11 cellular contexts compared by ENCODE assay signal in the genomic region with DNA sequence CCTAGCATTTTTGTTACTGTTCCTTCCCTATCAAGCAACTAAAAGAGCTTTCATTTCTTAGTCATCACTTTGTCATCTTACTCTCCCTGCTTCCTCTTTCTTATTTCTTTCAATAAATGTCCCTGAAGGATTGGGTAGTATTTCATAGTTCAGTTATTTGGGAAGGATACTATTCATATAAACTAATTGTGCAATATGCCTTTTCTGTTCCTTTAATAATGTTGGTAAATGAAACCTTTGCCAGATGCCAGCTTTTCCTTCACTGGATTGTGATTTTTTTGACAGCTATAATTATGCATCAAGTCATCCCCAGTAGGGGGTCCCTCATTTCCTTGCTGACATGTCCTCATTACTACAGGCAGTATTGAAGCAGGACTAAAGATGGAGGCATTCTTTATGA.
A peak's percentile ranks its signal among the peaks of the same experiment; 100 is the strongest.
DNase-seq lines count a peak whose midpoint lies in the region; ATAC-seq and TF ChIP-seq lines count a peak whose summit lies in the region.
"Had no signal": no experiment of that assay in that cellular context is flagged by ENCODE, and none has a peak within 500 bp of the region (broad histone marks: within the 10 kb centered on the region; RNA-seq: fewer than 3 reads in every experiment).

No MANE protein-coding gene starts in this region.

- no peak overlapping the region for H3K27ac Mint-ChIP-seq in activated CD8-positive, alpha-beta memory T cell treated with anti-CD3 and anti-CD28 coated beads, Interleukin-2, amount 10 ng/mL, durations not matched to agents 7 days and 5 days

- ATAC-seq in activated CD8-positive, alpha-beta memory T cell treated with anti-CD3 and anti-CD28 coated beads, Interleukin-2, amount 10 ng/mL, durations not matched to agents 7 days and 5 days: no peak
- ATAC-seq: activated CD4-positive, CD25-positive, alpha-beta regulatory T cell treated with anti-CD3 and anti-CD28 coated beads, Interleukin-2, amount 50 U/mL, for 24 hours had no signal

- TF ChIP-seq CTCF in fibroblast of mammary gland (conservative IDR thresholded peaks at IDR 0.05; ENCODE audit: control insufficient read depth, insufficient read depth, low read depth, low read length): no peak

- H3K4me3 Mint-ChIP-seq in activated CD8-positive, alpha-beta memory T cell treated with anti-CD3 and anti-CD28 coated beads, Interleukin-2, amount 10 ng/mL, durations not matched to agents 7 days and 5 days: no peak overlapping the region

- no peaks in the 10 kb centered on the region for H3K9me3 Mint-ChIP-seq in activated CD8-positive, alpha-beta memory T cell treated with anti-CD3 and anti-CD28 coated beads, Interleukin-2, amount 10 ng/mL, durations not matched to agents 7 days and 5 days (ENCODE audit: low read depth)

- peak; percentile 28 for DNase-seq in AG08395 (ENCODE audit: low spot score)
- DNase-seq in EH (ENCODE audit: low read depth): peak; percentile 68
- DNase-seq in NCI-H2171 treated with DMSO at 0.1 percent for 48 hours (lab: John Stamatoyannopoulos, UW): peak; percentile 48
- DNase-seq in fibroblast of mammary gland (ENCODE audit: low read depth): peak; percentile 46
- no peak for DNase-seq in NCI-H510A (lab: John Stamatoyannopoulos, UW)
- no peak for DNase-seq in activated CD8-positive, alpha-beta memory T cell treated with anti-CD3 and anti-CD28 coated beads, Interleukin-2, amount 10 ng/mL, durations not matched to agents 7 days and 5 days
- no peak for DNase-seq in amygdala (lab: John Stamatoyannopoulos, UW)
- DNase-seq in stimulated activated CD4-positive, alpha-beta T cell treated with anti-CD3 and anti-CD28 coated beads, Interleukin-2, amount 100 ng/mL, for 24 hours: no peak
- DNase-seq: NCI-H187, transverse colon had no signal

- peaks cover 42% of the 10 kb centered on the region for H3K36me3 Mint-ChIP-seq in activated CD8-positive, alpha-beta memory T cell treated with anti-CD3 and anti-CD28 coated beads, Interleukin-2, amount 10 ng/mL, durations not matched to agents 7 days and 5 days

- no peaks in the 10 kb centered on the region for H3K4me1 Mint-ChIP-seq in activated CD8-positive, alpha-beta memory T cell treated with anti-CD3 and anti-CD28 coated beads, Interleukin-2, amount 10 ng/mL, durations not matched to agents 7 days and 5 days

- H3K27me3 Mint-ChIP-seq in activated CD8-positive, alpha-beta memory T cell treated with anti-CD3 and anti-CD28 coated beads, Interleukin-2, amount 10 ng/mL, durations not matched to agents 7 days and 5 days: no peaks in the 10 kb centered on the region

- H3K4me3 ChIP-seq in fibroblast of mammary gland (ENCODE audit: control insufficient read depth, low read depth, low read length): no peak overlapping the region
- H3K4me3 ChIP-seq: transverse colon had no signal

- CTCF ChIA-PET in activated CD8-positive, alpha-beta memory T cell treated with anti-CD3 and anti-CD28 coated beads, Interleukin-2, amount 10 ng/mL, durations not matched to agents 7 days and 5 days (lab: Charles Lee): no interaction called here

Comparison
In these comparisons a context has a peak if more than half of its experiments do, and no peak if none do; other contexts are left out.
1. DNase-seq: peak in AG08395 (single experiment), EH (single experiment), NCI-H2171 treated with DMSO at 0.1 percent for 48 hours (single experiment) and fibroblast of mammary gland (single experiment); none in NCI-H510A (single experiment), activated CD8-positive, alpha-beta memory T cell treated with anti-CD3 and anti-CD28 coated beads, Interleukin-2, amount 10 ng/mL, durations not matched to agents 7 days and 5 days (single experiment), amygdala (0 of 56) and stimulated activated CD4-positive, alpha-beta T cell treated with anti-CD3 and anti-CD28 coated beads, Interleukin-2, amount 100 ng/mL, for 24 hours (0 of 2).